ENCODE assay signal across 10 cellular contexts in genomic region chr10:11517150-11517549, GRCh38.
A peak's percentile ranks its signal among the peaks of the same experiment; 100 is the strongest.
DNase-seq lines count a peak whose midpoint lies in the region; ATAC-seq lines count a peak whose summit lies in the region.
"Had no signal": no experiment of that assay in that cellular context is flagged by ENCODE, and none has a peak within 500 bp of the region (broad histone marks: within the 10 kb centered on the region; RNA-seq: fewer than 3 reads in every experiment).

No MANE protein-coding gene starts in this region.

- WGBS in trophoblast cell (ENCODE audit: extremely low coverage, insufficient coverage, insufficient read length), result no CpG with 5 or more reads among the region's 1 CpG

- no peak overlapping the region for H3K23ac ChIP-seq in trophoblast cell (ENCODE audit: low read length)

- no peak overlapping the region for H2BK120ac ChIP-seq in trophoblast cell (ENCODE audit: insufficient read depth, low read length, poor library complexity)

- intact Hi-C loops in activated CD4-positive, alpha-beta T cell treated with anti-CD3 and anti-CD28 coated beads, Interleukin-2, amount 10 ng/mL, durations not matched to agents 24 days and 14 days (cut with micrococcal nuclease), result loop anchor here (2.0 to 5.0 kb wide), 5 partner anchors 22 to 116 kb away; partner anchors contain the start of gene USP6NL

- H3K4me3 ChIP-seq in trophoblast cell (ENCODE audit: low read depth, low read length) (no peak overlapping the region), HAP-1 (no peak overlapping the region)

- no peak overlapping the region for H4K91ac ChIP-seq in trophoblast cell (ENCODE audit: low read depth, low read length)

- no peaks in the 10 kb centered on the region for H3K27me3 ChIP-seq in trophoblast cell (ENCODE audit: insufficient read depth, low read length)
- no peaks in the 10 kb centered on the region for H3K27me3 ChIP-seq in HAP-1 (ENCODE audit: low read depth)

- H3K36me3 ChIP-seq in trophoblast cell (ENCODE audit: control insufficient read depth in 1 of 2, insufficient read depth in 2 of 2, low read length in 2 of 2), result peaks cover 1 to 5% of the 10 kb centered on the region in 2 experiments
- no peaks in the 10 kb centered on the region for H3K36me3 ChIP-seq in HAP-1 (replicated peaks)

- no peak overlapping the region for H2AK5ac ChIP-seq in trophoblast cell (ENCODE audit: low read length)

- no peak overlapping the region for H2AFZ ChIP-seq in trophoblast cell (ENCODE audit: insufficient read depth, low read length, poor library complexity)

- no peaks in the 10 kb centered on the region for H3K4me1 ChIP-seq in trophoblast cell (ENCODE audit: control insufficient read depth in 1 of 2, insufficient read depth in 2 of 2, low read length in 2 of 2)
- H3K4me1 ChIP-seq in HAP-1, result no peaks in the 10 kb centered on the region

- H3K9me3 Mint-ChIP-seq in activated CD4-positive, alpha-beta T cell treated with anti-CD3 and anti-CD28 coated beads, Interleukin-2, amount 10 ng/mL, durations not matched to agents 24 days and 14 days, result no peaks in the 10 kb centered on the region
- H3K9me3 Mint-ChIP-seq: nephron had no signal

- no peak for DNase-seq in activated CD4-positive, alpha-beta T cell treated with anti-CD3 and anti-CD28 coated beads, Interleukin-2, amount 10 ng/mL, durations not matched to agents 24 days and 14 days
- no peak for DNase-seq in activated CD4-positive, alpha-beta T cell treated with anti-CD3 and anti-CD28 coated beads for 4 hours
- DNase-seq in trophoblast cell (peak; percentile 17 to 45), NCI-H1436 (lab: John Stamatoyannopoulos, UW) (no peak), HAP-1 (ENCODE audit: low spot score in 2 of 2) (no peak)
- DNase-seq: SHP77 treated with DMSO at 0.1 percent for 48 hours had no signal

- H3K36me3 Mint-ChIP-seq in activated CD4-positive, alpha-beta T cell treated with anti-CD3 and anti-CD28 coated beads, Interleukin-2, amount 10 ng/mL, durations not matched to agents 24 days and 14 days (ENCODE audit: low read depth), result no peaks in the 10 kb centered on the region

- H3K4me2 ChIP-seq in trophoblast cell (ENCODE audit: low read length), result no peak overlapping the region

- H2BK12ac ChIP-seq in trophoblast cell (ENCODE audit: low read length), result no peak overlapping the region

- H4K12ac ChIP-seq in trophoblast cell (ENCODE audit: low read depth, low read length), result no peak overlapping the region

- no peak overlapping the region for H4K8ac ChIP-seq in trophoblast cell (ENCODE audit: low read depth, low read length)

- no peaks in the 10 kb centered on the region for H3K79me1 ChIP-seq in trophoblast cell (ENCODE audit: low read length)

- H3K4me3 Mint-ChIP-seq in activated CD4-positive, alpha-beta T cell treated with anti-CD3 and anti-CD28 coated beads, Interleukin-2, amount 10 ng/mL, durations not matched to agents 24 days and 14 days, result no peak overlapping the region
- H3K4me3 Mint-ChIP-seq: nephron had no signal

- in situ Hi-C loops in HAP-1 (cut with MboI; ENCODE audit: low sequenced_read_pairs), result loop anchor here (5.0 to 10.0 kb wide), 2 partner anchors 208 to 240 kb away; no protein-coding TSS in a partner anchor

- H3K14ac ChIP-seq in trophoblast cell (ENCODE audit: low read length), result no peak overlapping the region

- H3K4me1 Mint-ChIP-seq in activated CD4-positive, alpha-beta T cell treated with anti-CD3 and anti-CD28 coated beads, Interleukin-2, amount 10 ng/mL, durations not matched to agents 24 days and 14 days, result peaks cover 11% of the 10 kb centered on the region
- H3K4me1 Mint-ChIP-seq: nephron had no signal

- no peak overlapping the region for H3K9ac ChIP-seq in trophoblast cell (ENCODE audit: low read length)

- H3K79me2 ChIP-seq in trophoblast cell (ENCODE audit: control insufficient read depth, insufficient read depth, low read length, poor library complexity), result no peaks in the 10 kb centered on the region

- peak overlapping the region; percentile 9 for H3K27ac Mint-ChIP-seq in activated CD4-positive, alpha-beta T cell treated with anti-CD3 and anti-CD28 coated beads, Interleukin-2, amount 10 ng/mL, durations not matched to agents 24 days and 14 days
- H3K27ac Mint-ChIP-seq: nephron had no signal

- H3K27ac ChIP-seq in trophoblast cell (ENCODE audit: low read depth, low read length), result no peak overlapping the region

- H2BK5ac ChIP-seq in trophoblast cell (ENCODE audit: low read depth, low read length, poor library complexity), result no peak overlapping the region

- no peaks in the 10 kb centered on the region for H3K9me3 ChIP-seq in trophoblast cell (ENCODE audit: insufficient read depth, low read depth, low read length)
- no peaks in the 10 kb centered on the region for H3K9me3 ChIP-seq in HAP-1

- ATAC-seq in GM21737 (IDR thresholded peaks at IDR 0.05; ENCODE audit: unreplicated experiment), result peak; percentile 44
- ATAC-seq in HG03565 (IDR thresholded peaks at IDR 0.05; ENCODE audit: unreplicated experiment), result peak; percentile 39
- no peak for ATAC-seq in GM19395 (IDR thresholded peaks at IDR 0.05; ENCODE audit: unreplicated experiment)

- H3K4ac ChIP-seq in trophoblast cell (ENCODE audit: low read depth, low read length), result no peak overlapping the region

- peaks cover 40% of the 10 kb centered on the region for H3K27me3 Mint-ChIP-seq in activated CD4-positive, alpha-beta T cell treated with anti-CD3 and anti-CD28 coated beads, Interleukin-2, amount 10 ng/mL, durations not matched to agents 24 days and 14 days

- no peak overlapping the region for H3K18ac ChIP-seq in trophoblast cell (ENCODE audit: low read length)

Comparison
In these comparisons a context has a peak if more than half of its experiments do, and no peak if none do; other contexts are left out.
1. DNase-seq: peak in trophoblast cell (2 of 2); none in activated CD4-positive, alpha-beta T cell treated with anti-CD3 and anti-CD28 coated beads, Interleukin-2, amount 10 ng/mL, durations not matched to agents 24 days and 14 days (single experiment), activated CD4-positive, alpha-beta T cell treated with anti-CD3 and anti-CD28 coated beads for 4 hours (0 of 2), NCI-H1436 (single experiment) and HAP-1 (0 of 2).